ENCODE assay signal across 18 cellular contexts in genomic region chr2:241692448-241692847, GRCh38. TPM values are rescaled to one million over a fixed set of nuclear protein-coding genes. Genes with fewer than 3 reads are reported as not detected.
DNase-seq lines count a peak whose midpoint lies in the region; ATAC-seq and TF ChIP-seq lines count a peak whose summit lies in the region.
"Had no signal": no experiment of that assay in that cellular context is flagged by ENCODE, and none has a peak within 500 bp of the region (broad histone marks: within the 10 kb centered on the region; RNA-seq: fewer than 3 reads in every experiment).

No MANE protein-coding gene starts in this region.

- peak; percentile 75 for DNase-seq in A172 (ENCODE audit: low spot score)
- DNase-seq in HCEC 1CT, result peak; percentile 70
- DNase-seq in amniotic stem cell (lab: John Stamatoyannopoulos, UW), result peak; percentile 40
- DNase-seq in foreskin fibroblast, result peak; percentile 78 to 89
- DNase-seq in SK-N-DZ (ENCODE audit: low spot score), result no peak
- DNase-seq: activated B cell treated with CpG ODN at 0.5 μM for 24 hours; activated CD8-positive, alpha-beta memory T cell treated with anti-CD3 and anti-CD28 coated beads, Interleukin-2, amount 50 U/mL, for 4 hours; AML-193; DMS53; immature natural killer cell; midbrain; NCI-H1105; NCI-H345; posterior cingulate gyrus; stimulated activated CD4-positive, alpha-beta T cell treated with anti-CD3 and anti-CD28 coated beads, Interleukin-15, amount 100 ng/mL, for 24 hours had no signal

- no peak for TF ChIP-seq CTCF in foreskin fibroblast (IDR thresholded peaks at IDR 0.05; ENCODE audit: low read depth, low read length)

- H3K4me3 ChIP-seq in foreskin fibroblast (ENCODE audit: low read depth in 1 of 2, low read length in 2 of 2), result no peak overlapping the region

- no peak for ATAC-seq in GM21526 (IDR thresholded peaks at IDR 0.05; ENCODE audit: low FRiP score, unreplicated experiment)
- no peak for ATAC-seq in GM19397 (IDR thresholded peaks at IDR 0.05; ENCODE audit: unreplicated experiment)
- ATAC-seq in GM18519 (IDR thresholded peaks at IDR 0.05; ENCODE audit: low FRiP score, unreplicated experiment), result no peak

RNA-seq across cellular contexts. Expression of gene DTYMK, which starts 5.8 kb away (rescaled TPM):
- 136 and 156 TPM in 2 replicates for total RNA-seq in A172 (2014; rRNA removed; shearing (Covaris generic))
- polyA plus RNA-seq in SK-N-DZ (2014; cell fraction: cytosol; rRNA removed), result 131 and 155 TPM in 2 replicates
- polyA plus RNA-seq in SK-N-DZ (2014; cell fraction: nucleus; rRNA removed), result 110 and 133 TPM in 2 replicates

RNA-seq across cellular contexts. Expression of gene ING5, which starts 9.4 kb away (rescaled TPM):
- total RNA-seq in A172 (2014; rRNA removed; shearing (Covaris generic)), result 12.8 and 14.5 TPM in 2 replicates
- 40.7 and 62.3 TPM in 2 replicates for polyA plus RNA-seq in SK-N-DZ (2014; cell fraction: cytosol; rRNA removed)
- polyA plus RNA-seq in SK-N-DZ (2014; cell fraction: nucleus; rRNA removed), result 96.6 and 142 TPM in 2 replicates

RNA-seq across cellular contexts. Expression of gene D2HGDH, which starts 42.0 kb away (rescaled TPM):
- total RNA-seq in A172 (2014; rRNA removed; shearing (Covaris generic)), result 12.6 and 14.6 TPM in 2 replicates
- polyA plus RNA-seq in SK-N-DZ (2014; cell fraction: cytosol; rRNA removed), result 19.1 and 20.4 TPM in 2 replicates
- polyA plus RNA-seq in SK-N-DZ (2014; cell fraction: nucleus; rRNA removed), result 84.9 and 94.0 TPM in 2 replicates

RNA-seq across cellular contexts. Expression of gene ATG4B, which starts 55.0 kb away (rescaled TPM):
- 111 and 132 TPM in 2 replicates for total RNA-seq in A172 (2014; rRNA removed; shearing (Covaris generic))
- polyA plus RNA-seq in SK-N-DZ (2014; cell fraction: cytosol; rRNA removed), result 137 and 140 TPM in 2 replicates
- polyA plus RNA-seq in SK-N-DZ (2014; cell fraction: nucleus; rRNA removed), result 174 and 224 TPM in 2 replicates

RNA-seq across cellular contexts. Expression of gene THAP4, which starts 55.5 kb away (rescaled TPM):
- total RNA-seq in A172 (2014; rRNA removed; shearing (Covaris generic)), result 80.6 and 85.7 TPM in 2 replicates
- polyA plus RNA-seq in SK-N-DZ (2014; cell fraction: cytosol; rRNA removed), result 65.1 and 66.6 TPM in 2 replicates
- polyA plus RNA-seq in SK-N-DZ (2014; cell fraction: nucleus; rRNA removed), result 28.6 and 35.8 TPM in 2 replicates
